In the genomic region with DNA sequence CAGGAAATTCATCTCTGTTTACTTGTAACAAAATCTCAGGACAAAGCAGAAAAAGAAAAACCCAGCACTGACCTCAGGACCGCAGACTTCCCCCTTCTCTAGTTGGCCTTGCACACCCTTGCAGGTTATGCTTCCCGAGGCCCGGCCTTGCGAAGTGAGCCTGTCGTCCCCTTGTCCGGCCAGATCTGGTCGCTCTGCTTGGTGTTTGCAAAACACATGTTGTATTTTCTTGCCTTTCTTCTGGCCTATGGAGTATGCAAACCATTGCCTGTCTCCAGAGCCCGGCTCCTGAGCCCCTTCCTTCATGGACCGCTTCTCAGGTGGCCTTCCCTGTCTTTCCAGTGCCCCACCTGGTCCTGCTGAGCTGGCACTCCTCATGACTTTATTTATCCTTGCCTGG, we compare ENCODE assay signal across 18 cellular contexts.
"Had no signal": no experiment of that assay in that cellular context is flagged by ENCODE, and none has a peak within 500 bp of the region (broad histone marks: within the 10 kb centered on the region; RNA-seq: fewer than 3 reads in every experiment).

No MANE protein-coding gene starts in this region.

- FAIRE-seq: endometrium had no signal

- ATAC-seq: esophagus mucosa; lower lobe of right lung; stimulated activated naive CD8-positive, alpha-beta T cell treated with anti-CD3 and anti-CD28 coated beads, Interleukin-15, Interleukin-2, amounts not matched to agents 100 U/mL and 50 U/mL, for 24 hours had no signal

- H3K27ac Mint-ChIP-seq: activated CD4-positive, alpha-beta T cell treated with anti-CD3 and anti-CD28 coated beads, Interleukin-2, amount 10 ng/mL, durations not matched to agents 24 days and 14 days; activated naive CD8-positive, alpha-beta T cell treated with anti-CD3 and anti-CD28 coated beads, Interleukin-2, amount 10 ng/mL, durations not matched to agents 7 days and 5 days; neural progenitor cell; T-helper 2 cell treated with Interferon-gamma antibody and Interleukin-4, amounts not matched to agents 5 μg/mL and 100 μg/mL, for 36 hours had no signal

- H3K4me2 ChIP-seq: neural progenitor cell, smooth muscle cell had no signal

- H3K9me3 Mint-ChIP-seq: activated CD4-positive, alpha-beta T cell treated with anti-CD3 and anti-CD28 coated beads, Interleukin-2, amount 10 ng/mL, durations not matched to agents 24 days and 14 days; activated naive CD8-positive, alpha-beta T cell treated with anti-CD3 and anti-CD28 coated beads, Interleukin-2, amount 10 ng/mL, durations not matched to agents 7 days and 5 days; T-helper 2 cell treated with Interferon-gamma antibody and Interleukin-4, amounts not matched to agents 5 μg/mL and 100 μg/mL, for 36 hours had no signal

- H3K36me3 Mint-ChIP-seq: activated naive CD8-positive, alpha-beta T cell treated with anti-CD3 and anti-CD28 coated beads, Interleukin-2, amount 10 ng/mL, durations not matched to agents 7 days and 5 days had no signal

- H3K4me3 Mint-ChIP-seq: activated CD4-positive, alpha-beta T cell treated with anti-CD3 and anti-CD28 coated beads, Interleukin-2, amount 10 ng/mL, durations not matched to agents 24 days and 14 days; activated naive CD8-positive, alpha-beta T cell treated with anti-CD3 and anti-CD28 coated beads, Interleukin-2, amount 10 ng/mL, durations not matched to agents 7 days and 5 days; neural progenitor cell; T-helper 2 cell treated with Interferon-gamma antibody and Interleukin-4, amounts not matched to agents 5 μg/mL and 100 μg/mL, for 36 hours had no signal

- H3K27me3 ChIP-seq: breast epithelium, neural progenitor cell, ovary, SJSA1, transverse colon had no signal

- DNase-seq: activated CD4-positive, alpha-beta T cell treated with anti-CD3 and anti-CD28 coated beads, Interleukin-2, amount 10 ng/mL, durations not matched to agents 24 days and 14 days; activated CD4-positive, CD25-positive, alpha-beta regulatory T cell; activated naive CD4-positive, alpha-beta T cell; activated naive CD8-positive, alpha-beta T cell treated with anti-CD3 and anti-CD28 coated beads, Interleukin-2, amount 10 ng/mL, durations not matched to agents 7 days and 5 days; hypothalamus; kidney glomerular epithelial cell; lower lobe of right lung; midbrain; stimulated activated naive CD8-positive, alpha-beta T cell treated with anti-CD3 and anti-CD28 coated beads, Interleukin-15, Interleukin-2, amounts not matched to agents 100 U/mL and 50 U/mL, for 24 hours; transverse colon had no signal

- H3K9ac ChIP-seq: neural progenitor cell had no signal

- H3K36me3 ChIP-seq: breast epithelium, lower lobe of right lung, neural progenitor cell, ovary, SJSA1, transverse colon had no signal

- H2AFZ ChIP-seq: neural progenitor cell had no signal

- H3K27ac ChIP-seq: breast epithelium, lower lobe of right lung, neural progenitor cell, ovary, SJSA1, transverse colon had no signal

- H3K9me3 ChIP-seq: breast epithelium, lower lobe of right lung, ovary, transverse colon had no signal

- H3K4me3 ChIP-seq: breast epithelium, lower lobe of right lung, neural progenitor cell, ovary, SJSA1, smooth muscle cell, transverse colon had no signal
